1 cellular context compared by ENCODE assay signal in the genomic region with DNA sequence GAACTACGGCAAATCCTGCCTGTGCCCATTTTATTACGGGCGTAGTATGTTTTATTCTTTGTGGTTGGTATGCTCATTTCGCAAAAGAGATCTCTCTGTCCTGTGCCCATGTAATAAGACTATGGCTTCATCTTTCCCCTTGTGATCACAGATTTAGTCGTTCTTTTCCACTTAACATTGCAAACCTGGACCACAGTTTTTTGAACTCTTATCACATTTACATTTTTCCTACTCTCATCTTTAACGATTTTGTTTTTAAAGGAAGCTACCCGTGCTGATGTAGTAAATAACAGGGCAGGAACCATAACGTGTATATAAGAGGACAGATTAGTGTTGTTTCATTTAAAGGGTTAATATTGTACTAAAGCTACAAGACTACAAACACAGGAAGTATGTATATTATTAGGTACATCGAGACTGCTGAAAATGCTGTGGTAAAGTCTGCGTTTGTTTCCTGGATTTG.
TF ChIP-seq lines count a peak whose summit lies in the region.

No MANE protein-coding gene starts in this region.

TF ChIP-seq in K562, 482 proteins besides CTCF, POLR2A, EP300 and RAD21 (continued from another document):
- TF ChIP-seq, protein P1, sequence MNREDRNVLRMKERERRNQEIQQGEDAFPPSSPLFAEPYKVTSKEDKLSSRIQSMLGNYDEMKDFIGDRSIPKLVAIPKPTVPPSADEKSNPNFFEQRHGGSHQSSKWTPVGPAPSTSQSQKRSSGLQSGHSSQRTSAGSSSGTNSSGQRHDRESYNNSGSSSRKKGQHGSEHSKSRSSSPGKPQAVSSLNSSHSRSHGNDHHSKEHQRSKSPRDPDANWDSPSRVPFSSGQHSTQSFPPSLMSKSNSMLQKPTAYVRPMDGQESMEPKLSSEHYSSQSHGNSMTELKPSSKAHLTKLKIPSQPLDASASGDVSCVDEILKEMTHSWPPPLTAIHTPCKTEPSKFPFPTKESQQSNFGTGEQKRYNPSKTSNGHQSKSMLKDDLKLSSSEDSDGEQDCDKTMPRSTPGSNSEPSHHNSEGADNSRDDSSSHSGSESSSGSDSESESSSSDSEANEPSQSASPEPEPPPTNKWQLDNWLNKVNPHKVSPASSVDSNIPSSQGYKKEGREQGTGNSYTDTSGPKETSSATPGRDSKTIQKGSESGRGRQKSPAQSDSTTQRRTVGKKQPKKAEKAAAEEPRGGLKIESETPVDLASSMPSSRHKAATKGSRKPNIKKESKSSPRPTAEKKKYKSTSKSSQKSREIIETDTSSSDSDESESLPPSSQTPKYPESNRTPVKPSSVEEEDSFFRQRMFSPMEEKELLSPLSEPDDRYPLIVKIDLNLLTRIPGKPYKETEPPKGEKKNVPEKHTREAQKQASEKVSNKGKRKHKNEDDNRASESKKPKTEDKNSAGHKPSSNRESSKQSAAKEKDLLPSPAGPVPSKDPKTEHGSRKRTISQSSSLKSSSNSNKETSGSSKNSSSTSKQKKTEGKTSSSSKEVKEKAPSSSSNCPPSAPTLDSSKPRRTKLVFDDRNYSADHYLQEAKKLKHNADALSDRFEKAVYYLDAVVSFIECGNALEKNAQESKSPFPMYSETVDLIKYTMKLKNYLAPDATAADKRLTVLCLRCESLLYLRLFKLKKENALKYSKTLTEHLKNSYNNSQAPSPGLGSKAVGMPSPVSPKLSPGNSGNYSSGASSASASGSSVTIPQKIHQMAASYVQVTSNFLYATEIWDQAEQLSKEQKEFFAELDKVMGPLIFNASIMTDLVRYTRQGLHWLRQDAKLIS (CRISPR knock-in tag; IDR thresholded peaks at IDR 0.05): no peak
